13 cellular contexts compared by ENCODE assay signal in genomic region chr4:122635205-122635604, GRCh38.
A peak's percentile ranks its signal among the peaks of the same experiment; 100 is the strongest.
DNase-seq lines count a peak whose midpoint lies in the region; ATAC-seq lines count a peak whose summit lies in the region.
"Had no signal": no experiment of that assay in that cellular context is flagged by ENCODE, and none has a peak within 500 bp of the region (broad histone marks: within the 10 kb centered on the region; RNA-seq: fewer than 3 reads in every experiment).

No MANE protein-coding gene starts in this region.

- ATAC-seq in GM18498 (IDR thresholded peaks at IDR 0.05; ENCODE audit: unreplicated experiment), result peak; percentile 48
- ATAC-seq in GM19395 (IDR thresholded peaks at IDR 0.05; ENCODE audit: unreplicated experiment), result peak; percentile 58
- ATAC-seq in HG03095 (IDR thresholded peaks at IDR 0.05; ENCODE audit: unreplicated experiment), result peak; percentile 61
- ATAC-seq in HG03354 (IDR thresholded peaks at IDR 0.05; ENCODE audit: poor library complexity, severe bottlenecking, unreplicated experiment), result no peak
- ATAC-seq in HG03342 (IDR thresholded peaks at IDR 0.05; ENCODE audit: unreplicated experiment), result no peak

- DNase-seq in astrocyte of the hippocampus (ENCODE audit: low read depth, low spot score) (peak; percentile 9), GOT3 (lab: John Stamatoyannopoulos, UW) (no peak), DMS79 (lab: John Stamatoyannopoulos, UW) (no peak)
- DNase-seq: brain microvascular endothelial cell; GM23248; NCI-H524; SHP77; stimulated activated CD4-positive, alpha-beta T cell treated with anti-CD3 and anti-CD28 coated beads, Interleukin-4, amount 100 ng/mL, for 1 hour had no signal

Comparison
In these comparisons a context has a peak if more than half of its experiments do, and no peak if none do; other contexts are left out.
1. ATAC-seq: peak in GM18498 (single experiment), GM19395 (single experiment) and HG03095 (single experiment); none in HG03354 (single experiment) and HG03342 (single experiment).